ENCODE assay signal across 19 cellular contexts in the genomic region with DNA sequence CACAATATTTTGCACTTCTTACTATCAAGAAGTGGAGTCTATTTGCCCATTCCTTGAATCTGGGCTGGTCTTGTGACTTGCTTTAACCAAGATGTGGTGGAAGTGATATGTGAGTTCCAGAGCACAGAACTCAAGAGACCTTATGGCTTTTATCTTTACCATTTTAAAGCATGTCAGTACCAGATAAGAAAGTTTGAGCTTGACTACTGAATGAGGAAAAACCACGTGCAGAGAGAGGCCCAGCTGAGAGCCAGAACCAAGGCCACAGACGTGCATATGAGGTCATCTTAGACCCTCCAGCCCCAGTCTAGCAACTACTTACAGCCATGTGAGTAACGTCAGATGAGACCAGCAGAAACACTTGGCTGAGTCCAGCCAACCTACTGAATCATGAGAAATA. TPM values are rescaled to one million over a fixed set of nuclear protein-coding genes. Genes with fewer than 3 reads are reported as not detected.
DNase-seq lines count a peak whose midpoint lies in the region; ATAC-seq, FAIRE-seq and TF ChIP-seq lines count a peak whose summit lies in the region.
"Had no signal": no experiment of that assay in that cellular context is flagged by ENCODE, and none has a peak within 500 bp of the region (broad histone marks: within the 10 kb centered on the region; RNA-seq: fewer than 3 reads in every experiment).

No MANE protein-coding gene starts in this region.

- peaks cover 33% of the 10 kb centered on the region for H3K4me1 ChIP-seq in SJCRH30
- H3K4me1 ChIP-seq: BLaER1 had no signal

- no peak for ATAC-seq in HG03354 (IDR thresholded peaks at IDR 0.05; ENCODE audit: poor library complexity, severe bottlenecking, unreplicated experiment)
- ATAC-seq: GM23338, PC-3, SK-N-SH treated with all-trans-retinoic acid at 6 μM for 48 hours had no signal

- H3K4me3 ChIP-seq in SJCRH30 (no peak overlapping the region), brain microvascular endothelial cell (ENCODE audit: low read depth, low read length) (no peak overlapping the region)
- H3K4me3 ChIP-seq: BLaER1, GM23338, MG63 had no signal

- no peak for FAIRE-seq in GM12891 (lab: Jason Lieb, UNC)
- FAIRE-seq: GM12892, GM18507 had no signal

- peaks cover 1% of the 10 kb centered on the region for H3K4me1 Mint-ChIP-seq in progenitor cell of endocrine pancreas (ENCODE audit: low read depth)
- H3K4me1 Mint-ChIP-seq: CD4-positive, alpha-beta memory T cell; GM23338 had no signal

- no peak overlapping the region for H3K4me3 Mint-ChIP-seq in progenitor cell of endocrine pancreas (ENCODE audit: low read depth)
- H3K4me3 Mint-ChIP-seq: CD4-positive, alpha-beta memory T cell; GM23338 had no signal

- H3K27me3 ChIP-seq in SJCRH30: no peaks in the 10 kb centered on the region
- no peaks in the 10 kb centered on the region for H3K27me3 ChIP-seq in brain microvascular endothelial cell (replicated peaks)
- H3K27me3 ChIP-seq: BLaER1, MG63 had no signal

- DNase-seq in HUDEP-2 (lab: John Stamatoyannopoulos, UW; ENCODE audit: unreplicated experiment in 76 of 76): peak in 71 of 76 experiments; percentile 37 to 98 (median 80)
- peak in 1 of 2 experiments; percentile 13 for DNase-seq in SJCRH30
- DNase-seq in brain microvascular endothelial cell: peak; percentile 11
- peak; percentile 27 for DNase-seq in iris pigment epithelial cell (ENCODE audit: low read depth)
- DNase-seq in progenitor cell of endocrine pancreas (ENCODE audit: low spot score, unreplicated experiment): no peak
- no peak for DNase-seq in NCI-H526 treated with DMSO at 0.1 percent for 48 hours (lab: John Stamatoyannopoulos, UW)
- DNase-seq in GM12891 (ENCODE audit: insufficient read length, low spot score): no peak
- DNase-seq: CD4-positive, alpha-beta memory T cell; MG63; NCI-H146; PC-3; RPMI8226; SHP77 treated with DMSO at 0.1 percent for 48 hours had no signal

- H3K27ac ChIP-seq in SJCRH30 (peak overlapping the region; percentile 68; the same call in 1 of the 2 replicates), brain microvascular endothelial cell (no peak overlapping the region)
- H3K27ac ChIP-seq: BLaER1 had no signal

- in situ Hi-C loops in brain microvascular endothelial cell (cut with HindIII; ENCODE audit: low pct_ligation_motif_present, low sequenced_read_pairs): no loop called here

- no peaks in the 10 kb centered on the region for H3K9me3 ChIP-seq in SJCRH30 (replicated peaks)

- H3K9me3 Mint-ChIP-seq in progenitor cell of endocrine pancreas (ENCODE audit: low read depth): peaks cover 5% of the 10 kb centered on the region

- no peaks in the 10 kb centered on the region for H3K36me3 ChIP-seq in SJCRH30
- no peaks in the 10 kb centered on the region for H3K36me3 ChIP-seq in brain microvascular endothelial cell (replicated peaks)
- H3K36me3 ChIP-seq: BLaER1, MG63 had no signal

- no peaks in the 10 kb centered on the region for H3K36me3 Mint-ChIP-seq in progenitor cell of endocrine pancreas (ENCODE audit: insufficient read depth)
- H3K36me3 Mint-ChIP-seq: CD4-positive, alpha-beta memory T cell had no signal

- H3K27me3 Mint-ChIP-seq in progenitor cell of endocrine pancreas: no peaks in the 10 kb centered on the region

- no peak for TF ChIP-seq POLR2A in GM12891 (IDR thresholded peaks at IDR 0.05; ENCODE audit: low read depth, low read length)

- TF ChIP-seq CTCF in brain microvascular endothelial cell (IDR thresholded peaks at IDR 0.05; ENCODE audit: low read depth, low read length, missing control alignments) (no peak), progenitor cell of endocrine pancreas (IDR thresholded peaks at IDR 0.05; ENCODE audit: unreplicated experiment) (no peak)

- H3K27ac Mint-ChIP-seq in progenitor cell of endocrine pancreas: no peak overlapping the region
- H3K27ac Mint-ChIP-seq: CD4-positive, alpha-beta memory T cell; GM23338 had no signal

TF ChIP-seq in GM12891, 5 proteins besides CTCF, POLR2A, EP300 and RAD21:
- no peak for TF ChIP-seq POU2F2 (IDR thresholded peaks at IDR 0.05; ENCODE audit: low read depth, low read length)
- TF ChIP-seq TAF1 (IDR thresholded peaks at IDR 0.05; ENCODE audit: low read depth, low read length): no peak
- TF ChIP-seq POLR2AphosphoS5 (IDR thresholded peaks at IDR 0.05; ENCODE audit: low read depth, low read length): no peak
- TF ChIP-seq SPI1 (IDR thresholded peaks at IDR 0.05; ENCODE audit: low read depth, low read length): no peak
- no peak for TF ChIP-seq PAX5 (IDR thresholded peaks at IDR 0.05; ENCODE audit: insufficient read depth, low read length, severe bottlenecking)
TF ChIP-seq in GM12891: peak in this region for 0.

RNA-seq across cellular contexts. Expression of a gene that starts 6.3 kb away (rescaled TPM):
- 72.8 and 74.5 TPM in 2 replicates for total RNA-seq in SJCRH30 (2014; rRNA removed; shearing (Covaris generic))
- 26.9 and 31.7 TPM in 2 replicates for total RNA-seq in progenitor cell of endocrine pancreas
- 9.6 TPM for polyA plus RNA-seq in GM12891 (2012; ENCODE audit: low read depth, missing spikeins)

RNA-seq across cellular contexts. Expression of a gene that starts 25.5 kb away (rescaled TPM):
- total RNA-seq in SJCRH30 (2014; rRNA removed; shearing (Covaris generic)): 39.3 and 41.6 TPM in 2 replicates
- total RNA-seq in progenitor cell of endocrine pancreas: 22.5 and 24.0 TPM in 2 replicates
- polyA plus RNA-seq in GM12891 (2012; ENCODE audit: low read depth, missing spikeins): 26.7 TPM

Comparison
In these comparisons a context has a peak if more than half of its experiments do, and no peak if none do; other contexts are left out.
1. DNase-seq: peak in HUDEP-2 (71 of 76), brain microvascular endothelial cell (single experiment) and iris pigment epithelial cell (single experiment); none in progenitor cell of endocrine pancreas (single experiment), NCI-H526 treated with DMSO at 0.1 percent for 48 hours (single experiment) and GM12891 (single experiment).